Comparison of ENCODE assay signal across 8 cellular contexts in the genomic region with DNA sequence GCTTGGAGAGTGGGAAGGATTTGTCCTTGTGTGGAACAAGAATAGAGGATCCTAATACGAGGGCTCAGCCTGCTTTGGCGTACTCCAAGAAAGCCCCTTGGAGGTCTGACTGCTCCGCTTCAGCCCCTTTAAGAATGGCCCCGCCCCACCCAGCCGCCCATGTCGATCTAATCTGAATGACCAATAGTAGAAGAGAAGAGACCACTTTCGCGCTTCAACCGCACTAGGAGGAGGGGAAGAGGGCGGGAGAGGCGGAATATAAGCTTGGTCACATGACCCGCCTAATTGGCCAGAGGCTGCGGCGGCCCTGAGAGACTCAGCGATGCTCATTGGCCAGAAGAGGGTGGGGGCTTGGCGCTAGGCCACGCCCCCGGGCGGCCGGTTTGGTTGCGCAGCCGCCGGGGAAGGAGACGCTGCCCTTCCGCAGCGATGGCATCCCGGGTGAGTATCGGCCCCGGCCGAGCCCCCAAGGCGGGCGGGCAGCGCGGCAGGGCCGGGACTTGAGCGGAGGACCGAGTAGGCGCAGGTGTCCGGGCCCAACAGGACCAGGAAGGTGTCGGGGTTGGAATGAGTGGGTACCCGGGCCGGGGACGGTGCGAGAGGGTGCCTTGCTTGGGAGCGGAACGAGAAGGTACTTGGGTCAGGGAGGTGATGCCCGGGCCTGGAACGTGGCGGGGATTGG. TPM values are rescaled to one million over a fixed set of nuclear protein-coding genes. Genes with fewer than 3 reads are reported as not detected.
DNase-seq lines count a peak whose midpoint lies in the region; TF ChIP-seq lines count a peak whose summit lies in the region.

A gene with protein sequence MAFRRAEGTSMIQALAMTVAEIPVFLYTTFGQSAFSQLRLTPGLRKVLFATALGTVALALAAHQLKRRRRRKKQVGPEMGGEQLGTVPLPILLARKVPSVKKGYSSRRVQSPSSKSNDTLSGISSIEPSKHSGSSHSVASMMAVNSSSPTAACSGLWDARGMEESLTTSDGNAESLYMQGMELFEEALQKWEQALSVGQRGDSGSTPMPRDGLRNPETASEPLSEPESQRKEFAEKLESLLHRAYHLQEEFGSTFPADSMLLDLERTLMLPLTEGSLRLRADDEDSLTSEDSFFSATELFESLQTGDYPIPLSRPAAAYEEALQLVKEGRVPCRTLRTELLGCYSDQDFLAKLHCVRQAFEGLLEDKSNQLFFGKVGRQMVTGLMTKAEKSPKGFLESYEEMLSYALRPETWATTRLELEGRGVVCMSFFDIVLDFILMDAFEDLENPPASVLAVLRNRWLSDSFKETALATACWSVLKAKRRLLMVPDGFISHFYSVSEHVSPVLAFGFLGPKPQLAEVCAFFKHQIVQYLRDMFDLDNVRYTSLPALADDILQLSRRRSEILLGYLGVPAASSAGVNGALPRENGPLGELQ (plus strand): TSS at position 386 of the 682 bp plus-strand sequence. CDS start 3,969 bp downstream, outside the sequence.

- no peaks in the 10 kb centered on the region for H3K9me3 ChIP-seq in SK-N-MC (ENCODE audit: low read depth, low read length)

- H3K4me3 ChIP-seq in NB4 (ENCODE audit: low read depth, low read length) (peak within 1 kb of the TSS; percentile 79), SK-N-MC (peak within 1 kb of the TSS; percentile 99)

- no peaks in the 10 kb centered on the region; the same call in 1 of the 2 replicates for H3K36me3 ChIP-seq in SK-N-MC (ENCODE audit: insufficient read depth, low read length)

- TF ChIP-seq CTCF in HFFc6 (IDR thresholded peaks at IDR 0.05) (no peak), NB4 (IDR thresholded peaks at IDR 0.05; ENCODE audit: low read depth, low read length) (no peak)

- H3K4me1 Mint-ChIP-seq in HFFc6 (ENCODE audit: low read depth), result peaks cover 24% of the 10 kb centered on the region

- H3K27ac ChIP-seq in SK-N-MC (peak within 1 kb of the TSS; percentile 86; the same call in 1 of the 2 replicates), temporal lobe (ENCODE audit: low read depth, low read length) (peak within 1 kb of the TSS; percentile 77)

- DNase-seq in GM04503 (ENCODE audit: low read depth) (peak; percentile 92), HFFc6 (peak; percentile 98), NB4 (ENCODE audit: low read depth) (peak; percentile 99), SK-N-MC (ENCODE audit: low read depth, low spot score) (peak; percentile 96), germinal center (ENCODE audit: low spot score) (peak; percentile 99), nucleus accumbens (lab: John Stamatoyannopoulos, UW) (peak; percentile 70 to 99 (median 97))
- DNase-seq in activated naive CD4-positive, alpha-beta T cell treated with anti-CD3 and anti-CD28 coated beads, Interleukin-2, amount 50 U/mL, for 16 hours, result peak; percentile 93

- H3K27ac Mint-ChIP-seq in HFFc6, result peak within 1 kb of the TSS; percentile 79

- no peaks in the 10 kb centered on the region for H3K9me3 Mint-ChIP-seq in HFFc6

- H3K9ac ChIP-seq in SK-N-MC (ENCODE audit: insufficient read length), result peak within 1 kb of the TSS; percentile 84

- TF ChIP-seq POLR2A in NB4 (IDR thresholded peaks at IDR 0.05; ENCODE audit: extremely low read depth, insufficient read length), result peak; percentile 78

- peaks cover 5% of the 10 kb centered on the region; the same call in 1 of the 2 replicates for H3K36me3 Mint-ChIP-seq in HFFc6 (ENCODE audit: low read depth)

- H3K4me3 Mint-ChIP-seq in HFFc6, result peak within 1 kb of the TSS; percentile 96

- H3K27me3 Mint-ChIP-seq in HFFc6 (ENCODE audit: insufficient read depth), result peaks cover 1% of the 10 kb centered on the region; the same call in 1 of the 2 replicates

RNA-seq across cellular contexts. Expression of the gene that starts here (rescaled TPM):
- total RNA-seq in HFFc6 (2021; fragmentation: NEBNext Ultra II Directional; extraction: Animal tissue kit (Norgen Biotek cat#: 25700)), result 10 to 100 TPM; 20.2 to 30.2 (median 22.2) TPM
- total RNA-seq in temporal lobe, result 17.0 TPM

Comparison
In these comparisons a context has a peak if more than half of its experiments do, and no peak if none do; other contexts are left out.
1. Peak in every context shown above with its lines: DNase-seq, H3K4me3 ChIP-seq and H3K27ac ChIP-seq.